ENCODE assay signal across 22 cellular contexts in the genomic region with DNA sequence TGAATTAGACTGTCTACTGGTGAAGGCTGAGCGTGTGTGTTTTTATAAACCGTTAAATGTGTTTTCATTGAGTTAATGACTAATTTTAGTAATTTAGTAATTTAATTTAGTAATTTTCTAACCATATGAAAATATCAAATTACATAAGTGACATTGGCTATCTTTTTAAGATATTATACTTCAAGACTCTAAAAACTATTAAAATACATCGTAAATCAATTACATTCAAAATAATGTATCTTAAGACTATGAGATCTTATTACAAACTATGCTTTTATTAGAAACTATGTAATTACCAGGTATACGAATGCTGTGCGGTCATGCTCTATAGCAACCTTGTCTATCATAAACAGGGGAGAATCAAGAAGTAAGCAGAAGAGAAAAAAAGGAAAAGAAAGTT. TPM values are rescaled to one million over a fixed set of nuclear protein-coding genes. Genes with fewer than 3 reads are reported as not detected.
DNase-seq lines count a peak whose midpoint lies in the region; ATAC-seq, FAIRE-seq and TF ChIP-seq lines count a peak whose summit lies in the region.
"Had no signal": no experiment of that assay in that cellular context is flagged by ENCODE, and none has a peak within 500 bp of the region (broad histone marks: within the 10 kb centered on the region; RNA-seq: fewer than 3 reads in every experiment).

No MANE protein-coding gene starts in this region.

- in situ Hi-C loops in K562 (cut with MboI) = no loop called here

- H3K4me1 ChIP-seq in A549 (peaks cover 13% of the 10 kb centered on the region; the same call in 2 of the 3 replicates), K562 (replicated peaks in 1 of 2; ENCODE audit: control insufficient read depth in 2 of 2, insufficient read depth in 2 of 2, low read length in 2 of 2) (no peaks in the 10 kb centered on the region), kidney (ENCODE audit: control insufficient read depth in 1 of 2, insufficient read depth in 1 of 2, low read depth in 1 of 2, low read length in 2 of 2) (peaks cover 0 to 4% of the 10 kb centered on the region in 2 donors), uterus (no peaks in the 10 kb centered on the region), ascending aorta (no peaks in the 10 kb centered on the region)
- H3K4me1 ChIP-seq: BE2C; BLaER1 treated with 17β-estradiol and CSF1 and Interleukin-3, amounts not matched to agents 10 nM and 100 nM had no signal

- H3K4me3 ChIP-seq in A549 (no peak overlapping the region), K562 (no peak overlapping the region), kidney (ENCODE audit: low read length in 2 of 2) (no peak overlapping the region), uterus (no peak overlapping the region), ascending aorta (no peak overlapping the region)
- H3K4me3 ChIP-seq: BLaER1 treated with 17β-estradiol and CSF1 and Interleukin-3, amounts not matched to agents 10 nM and 100 nM; GM12878; GM23338 had no signal

- WGBS in A549 (ENCODE audit: missing lambda C conversion rate) = 94% methylated on average over 5 of the region's 5 CpGs
- WGBS in K562 (ENCODE audit: insufficient coverage, low coverage, missing lambda C conversion rate) = 5% methylated on average over 5 of the region's 5 CpGs

- no peaks in the 10 kb centered on the region for H3K9me1 ChIP-seq in K562 (ENCODE audit: control insufficient read depth, insufficient read depth, low read length)

- H3K36me3 ChIP-seq in K562 (ENCODE audit: control insufficient read depth, insufficient read depth, low read length) (no peaks in the 10 kb centered on the region), kidney (ENCODE audit: control insufficient read depth in 1 of 2, insufficient read depth in 2 of 2, low read length in 2 of 2) (peaks cover 0 to 2% of the 10 kb centered on the region in 2 donors), uterus (no peaks in the 10 kb centered on the region), ascending aorta (no peaks in the 10 kb centered on the region)
- H3K36me3 ChIP-seq: BE2C; BLaER1 treated with 17β-estradiol and CSF1 and Interleukin-3, amounts not matched to agents 10 nM and 100 nM had no signal

- no peaks in the 10 kb centered on the region for H3K9me3 ChIP-seq in A549
- H3K9me3 ChIP-seq in K562 (replicated peaks; ENCODE audit: control insufficient read depth, insufficient read depth, low read depth, low read length) = no peaks in the 10 kb centered on the region
- no peaks in the 10 kb centered on the region for H3K9me3 ChIP-seq in kidney (ENCODE audit: control insufficient read depth in 1 of 2, low read length in 2 of 2)
- no peaks in the 10 kb centered on the region for H3K9me3 ChIP-seq in uterus
- H3K9me3 ChIP-seq in ascending aorta = no peaks in the 10 kb centered on the region
- H3K9me3 ChIP-seq: BE2C had no signal

- H3K4me2 ChIP-seq in A549 (no peak overlapping the region), K562 (ENCODE audit: insufficient read depth, low read length) (no peak overlapping the region)
- H3K4me2 ChIP-seq: BLaER1 treated with 17β-estradiol and CSF1 and Interleukin-3, amounts not matched to agents 10 nM and 100 nM; GM23338 had no signal

- intact Hi-C loops in K562 (cut with micrococcal nuclease) (no loop called here), kidney (cut with DNase I) (no loop called here), uterus (cut with DNase I; ENCODE audit: low total_unique reads) (no loop called here), ascending aorta (cut with DNase I) (no loop called here)

- POLR2A ChIA-PET in A549 (lab: Yijun Ruan, JAX) = no interaction called here
- POLR2A ChIA-PET in K562 (lab: Yijun Ruan, JAX) = interaction anchor here (1.0 kb wide), 1 partner anchor 12 kb away, joined by 3 read pairs; no protein-coding TSS in a partner anchor

- H3K9ac ChIP-seq in K562 (ENCODE audit: insufficient read depth in 1 of 2, low read depth in 2 of 2, low read length in 2 of 2) (no peak overlapping the region), kidney (ENCODE audit: low read length in 2 of 2) (no peak overlapping the region)
- H3K9ac ChIP-seq: BLaER1 treated with 17β-estradiol and CSF1 and Interleukin-3, amounts not matched to agents 10 nM and 100 nM had no signal

- H3K27me3 ChIP-seq in K562 (ENCODE audit: control insufficient read depth in 2 of 2, insufficient read depth in 2 of 2, low read length in 2 of 2) (peaks cover 2 to 4% of the 10 kb centered on the region in 2 experiments; a peak in 1 of 5 replicates), uterus (no peaks in the 10 kb centered on the region), ascending aorta (no peaks in the 10 kb centered on the region)
- H3K27me3 ChIP-seq: BLaER1 treated with 17β-estradiol and CSF1 and Interleukin-3, amounts not matched to agents 10 nM and 100 nM had no signal

- FAIRE-seq in A549 (lab: Jason Lieb, UNC) (peak; percentile 76), K562 (lab: Jason Lieb, UNC) (no peak), kidney (lab: Jason Lieb, UNC) (peak; percentile 50)
- FAIRE-seq: GM12878, GM19239 had no signal

- no peak overlapping the region for H3K27ac ChIP-seq in A549
- no peak overlapping the region for H3K27ac ChIP-seq in K562 (ENCODE audit: extremely low read depth, low read depth, low read length)
- H3K27ac ChIP-seq in kidney (ENCODE audit: low read depth in 2 of 2, low read length in 2 of 2) = no peak overlapping the region
- no peak overlapping the region for H3K27ac ChIP-seq in uterus
- H3K27ac ChIP-seq in ascending aorta = no peak overlapping the region
- H3K27ac ChIP-seq: BLaER1 treated with 17β-estradiol and CSF1 and Interleukin-3, amounts not matched to agents 10 nM and 100 nM had no signal

- DNase-seq in A549 (ENCODE audit: low read depth in 1 of 2, low spot score in 1 of 2) (no peak), NCI-H69 (lab: John Stamatoyannopoulos, UW) (peak; percentile 27), K562 (ENCODE audit: extremely low read depth in 1 of 4, low spot score in 3 of 4) (no peak), kidney (no peak), dedifferentiated amniotic fluid mesenchymal stem cell (ENCODE audit: extremely low spot score) (no peak), uterus (no peak), ascending aorta (ENCODE audit: low spot score in 2 of 2) (no peak)
- DNase-seq: 8988T; AML-193; BE2C; CD4-positive, alpha-beta T cell; CD8-positive, alpha-beta memory T cell; DMS 273 treated with DMSO at 0.1 percent for 48 hours; DMS79; EL; GDM1; H9 had no signal

- TF ChIP-seq RAD21 in A549 (conservative IDR thresholded peaks at IDR 0.05 in 1 of 2, IDR thresholded peaks at IDR 0.05 in 1 of 2) (no peak), K562 (CRISPR knock-in tag; conservative IDR thresholded peaks at IDR 0.05 in 1 of 2, IDR thresholded peaks at IDR 0.05 in 1 of 2) (no peak)

- TF ChIP-seq EP300 in A549 (IDR thresholded peaks at IDR 0.05) (no peak), K562 (IDR thresholded peaks at IDR 0.05; ENCODE audit: low read length) (no peak)

- BruUV-seq in K562 (replicated peaks; lab: Mats Ljungman, UMichigan) = no TSS peak

- TF ChIP-seq CTCF in A549 (IDR thresholded peaks at IDR 0.05) (no peak), K562 (IDR thresholded peaks at IDR 0.05 in 2 of 3, conservative IDR thresholded peaks at IDR 0.05 in 1 of 3; ENCODE audit: insufficient read depth in 2 of 3, low read depth in 1 of 3, low read length in 3 of 3) (no peak), kidney (IDR thresholded peaks at IDR 0.05; ENCODE audit: borderline replicate concordance, extremely low read depth, insufficient read depth) (no peak), uterus (IDR thresholded peaks at IDR 0.05) (no peak), ascending aorta (IDR thresholded peaks at IDR 0.05) (no peak)

- no peak for TF ChIP-seq POLR2A in A549 (IDR thresholded peaks at IDR 0.05; ENCODE audit: low read length)
- TF ChIP-seq POLR2A in K562 (conservative IDR thresholded peaks at IDR 0.05) = no peak
- TF ChIP-seq POLR2A in uterus (IDR thresholded peaks at IDR 0.05) = no peak

- ATAC-seq in A549 (no peak), K562 (no peak)
- ATAC-seq: GM12878, GM23338, HCT116 had no signal

- CTCF ChIA-PET in A549 (lab: Yijun Ruan, JAX) (no interaction called here), K562 (lab: Yijun Ruan, JAX; ENCODE audit: low intra/inter-chr PET ratio) (no interaction called here)

- no peaks in the 10 kb centered on the region for H4K20me1 ChIP-seq in K562 (replicated peaks; ENCODE audit: control insufficient read depth, insufficient read depth, low read length)
- H4K20me1 ChIP-seq: BLaER1 treated with 17β-estradiol and CSF1 and Interleukin-3, amounts not matched to agents 10 nM and 100 nM had no signal

- H2AFZ ChIP-seq in K562 (ENCODE audit: low read depth, low read length) = no peak overlapping the region
- H2AFZ ChIP-seq: GM23338 had no signal

- H3K79me2 ChIP-seq in K562 (ENCODE audit: control insufficient read depth, insufficient read depth, low read length) = no peaks in the 10 kb centered on the region

RNA-seq across cellular contexts. Expression of gene MAP3K21, which starts 21.6 kb away (rescaled TPM):
- polyA plus RNA-seq in A549 (2011; rRNA removed) (23.5 and 26.9 TPM in 2 replicates), A549 (2017; fragmentation: RNase III; extraction: RNeasy Plus Mini Kit Qiagen cat#74134 plus additional on column Dnase treatment) (14.0 to 14.4 TPM (median 14.2 TPM) in 3 replicates), K562 (2011; rRNA removed) (0.27 and 0.86 TPM in 2 replicates), K562 (2014; fragmentation: Illumina TruSeq; extraction: Trizol) (0.46 and 0.49 TPM in 2 replicates), K562 (2014; fragmentation: Nextera tagmentation; extraction: Ambion mirVana) (under 1 TPM; 0.24 to 0.34 TPM), K562 (2014; rRNA removed) (0.45 and 0.65 TPM in 2 replicates), kidney (ENCODE audit: insufficient read depth, low read depth, low replicate concordance) (7.4 TPM)
- polyA plus RNA-seq in A549 (2012; cell fraction: cytosol; rRNA removed) = 12.4 and 14.9 TPM in 2 replicates
- polyA plus RNA-seq in A549 (2012; cell fraction: nucleus; rRNA removed) = 21.3 and 22.7 TPM in 2 replicates
- polyA minus RNA-seq in A549 (2011; rRNA and poly(A)+ RNA removed) = 30.4 and 34.4 TPM in 2 replicates
- 0.83 and 1.2 TPM in 2 replicates for total RNA-seq in K562 (2011; cell fraction: chromatin; rRNA removed; ENCODE audit: low replicate concordance)
- total RNA-seq in K562 (2011; cell fraction: nucleolus; rRNA removed) = 0.66 and 0.83 TPM in 2 replicates
- 0.73 and 1.3 TPM in 2 replicates for total RNA-seq in K562 (2011; cell fraction: nucleoplasm; rRNA removed)
- total RNA-seq in K562 (2014; rRNA removed) (0.23 and 0.57 TPM in 2 replicates), K562 (2014; rRNA removed; fragmentation: Illumina TruSeq; extraction: Trizol) (0.58 and 0.67 TPM in 2 replicates), K562 (2015; rRNA removed; fragmentation: Illumina TruSeq; extraction: Trizol) (0.62 and 0.68 TPM in 2 replicates), K562 (2021) (0.58 and 0.76 TPM in 2 replicates), kidney (21.6 TPM), uterus (1 to 10 TPM in 3 of 4 donors, under 1 TPM in 1; 0.26 to 5.6 (median 2.0) TPM), ascending aorta (2.6 TPM)
- polyA plus RNA-seq in K562 (2011; cell fraction: cytosol; rRNA removed) = 0.28 and 0.48 TPM in 2 replicates
- polyA plus RNA-seq in K562 (2011; cell fraction: nucleus; rRNA removed) = 0.37 and 0.82 TPM in 2 replicates
- 0.38 and 0.43 TPM in 2 replicates for polyA plus RNA-seq in K562 (2012)
- 0.66 and 1.7 TPM in 2 replicates for polyA minus RNA-seq in K562 (2011; rRNA and poly(A)+ RNA removed)
- 0.55 and 0.57 TPM in 2 replicates for polyA minus RNA-seq in K562 (2011; cell fraction: cytosol; rRNA and poly(A)+ RNA removed)
- polyA minus RNA-seq in K562 (2011; cell fraction: nucleus; rRNA and poly(A)+ RNA removed) = 0.33 and 0.67 TPM in 2 replicates

RNA-seq across cellular contexts. Expression of gene PCNX2, which starts 53.6 kb away (rescaled TPM):
- polyA plus RNA-seq in A549 (2011; rRNA removed) (27.2 and 31.5 TPM in 2 replicates), A549 (2017; fragmentation: RNase III; extraction: RNeasy Plus Mini Kit Qiagen cat#74134 plus additional on column Dnase treatment) (8.7 to 9.0 TPM (median 8.8 TPM) in 3 replicates), K562 (2011; rRNA removed) (not detected in 2 replicates), K562 (2014; fragmentation: Illumina TruSeq; extraction: Trizol) (not detected in 2 replicates), K562 (2014; fragmentation: Nextera tagmentation; extraction: Ambion mirVana) (not detected), K562 (2014; rRNA removed) (not detected in 2 replicates), kidney (ENCODE audit: insufficient read depth, low read depth, low replicate concordance) (5.2 TPM)
- 11.3 and 13.9 TPM in 2 replicates for polyA plus RNA-seq in A549 (2012; cell fraction: cytosol; rRNA removed)
- polyA plus RNA-seq in A549 (2012; cell fraction: nucleus; rRNA removed) = 33.4 and 41.8 TPM in 2 replicates
- polyA minus RNA-seq in A549 (2011; rRNA and poly(A)+ RNA removed) = 207 and 209 TPM in 2 replicates
- total RNA-seq in K562 (2011; cell fraction: chromatin; rRNA removed; ENCODE audit: low replicate concordance) = not detected in 2 replicates
- total RNA-seq in K562 (2011; cell fraction: nucleolus; rRNA removed) = not detected in 2 replicates
- not detected in 2 replicates for total RNA-seq in K562 (2011; cell fraction: nucleoplasm; rRNA removed)
- total RNA-seq in K562 (2014; rRNA removed) (not detected in 2 replicates), K562 (2014; rRNA removed; fragmentation: Illumina TruSeq; extraction: Trizol) (not detected in 2 replicates), K562 (2015; rRNA removed; fragmentation: Illumina TruSeq; extraction: Trizol) (0.33 TPM in 1 of 2 replicates, not detected in the other), K562 (2021) (0.07 and 0.31 TPM in 2 replicates), kidney (29.2 TPM), uterus (10 to 100 TPM in 2 of 4 donors, 1 to 10 TPM in 2; 4.1 to 36.2 (median 14.1) TPM), ascending aorta (13.6 TPM)
- 0.04 TPM in 1 of 2 replicates, not detected in the other for polyA plus RNA-seq in K562 (2011; cell fraction: cytosol; rRNA removed)
- 0.03 TPM in 1 of 2 replicates, not detected in the other for polyA plus RNA-seq in K562 (2011; cell fraction: nucleus; rRNA removed)
- 0.04 and 0.25 TPM in 2 replicates for polyA plus RNA-seq in K562 (2012)
- 0.06 TPM in 1 of 2 replicates, not detected in the other for polyA minus RNA-seq in K562 (2011; rRNA and poly(A)+ RNA removed)
- polyA minus RNA-seq in K562 (2011; cell fraction: cytosol; rRNA and poly(A)+ RNA removed) = 0.48 and 0.64 TPM in 2 replicates
- polyA minus RNA-seq in K562 (2011; cell fraction: nucleus; rRNA and poly(A)+ RNA removed) = not detected in 2 replicates
